Comparison of ENCODE assay signal across 7 cellular contexts in the genomic region with DNA sequence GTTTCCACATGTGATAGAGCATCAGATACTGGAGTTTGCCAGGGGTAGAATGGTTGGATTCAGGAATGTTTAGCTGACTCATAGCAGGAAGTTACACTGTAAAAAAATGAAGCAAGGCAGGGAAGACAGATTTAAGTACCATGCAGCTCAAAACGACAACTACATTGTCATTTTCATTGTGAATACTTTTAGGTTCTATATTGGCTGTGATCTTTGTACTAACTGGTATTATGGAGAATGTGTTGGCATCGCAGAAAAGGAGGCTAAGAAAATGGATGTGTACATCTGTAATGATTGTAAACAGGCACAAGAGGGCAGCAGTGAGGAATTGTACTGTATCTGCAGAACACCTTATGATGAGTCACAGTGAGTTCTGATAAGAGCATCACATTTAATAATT. TPM values are rescaled to one million over a fixed set of nuclear protein-coding genes. Genes with fewer than 3 reads are reported as not detected.
A peak's percentile ranks its signal among the peaks of the same experiment; 100 is the strongest.
DNase-seq lines count a peak whose midpoint lies in the region; ATAC-seq and TF ChIP-seq lines count a peak whose summit lies in the region.
"Not testable (repeated sequence)": the region's sequence is repeated elsewhere in the genome, so short reads cannot be mapped to it uniquely, and the experiment has no call there.

No MANE protein-coding gene starts in this region.

- not testable (repeated sequence) for H3K4me3 ChIP-seq in right cardiac atrium (ENCODE audit: low read length); retinal pigment epithelial cell (ENCODE audit: low read length)

- not testable (repeated sequence) for H3K9me3 Mint-ChIP-seq in brain

- H3K27me3 ChIP-seq in right cardiac atrium (ENCODE audit: control insufficient read depth, insufficient read depth): not testable (repeated sequence)

- not testable (repeated sequence) for H3K36me3 Mint-ChIP-seq in brain

- in situ Hi-C loops in GM13976 (cut with MboI; ENCODE audit: low sequenced_read_pairs, unreplicated experiment): loop anchor here (25.0 kb wide), 1 partner anchor 140 kb away; no protein-coding TSS in a partner anchor

- peak; percentile 72 to 81 for ATAC-seq in right cardiac atrium

- 2% methylated on average over 2 of the region's 2 CpGs for WGBS in right cardiac atrium

- H3K27ac Mint-ChIP-seq in brain: peak overlapping the region in 3 of 5 experiments; percentile 26 to 32 (median 27)

- H3K4me3 Mint-ChIP-seq in brain: peak overlapping the region in 3 of 5 experiments; percentile 2 to 43 (median 15)

- TF ChIP-seq CTCF in GM13976 (IDR thresholded peaks at IDR 0.05; ENCODE audit: borderline replicate concordance, control extremely low read depth, extremely low read depth, insufficient read depth, missing control alignments) (peak; percentile 66), VCaP (conservative IDR thresholded peaks at IDR 0.05) (peak; percentile 70), brain (conservative IDR thresholded peaks at IDR 0.05) (peak; percentile 75 to 79), retinal pigment epithelial cell (conservative IDR thresholded peaks at IDR 0.05; ENCODE audit: low read depth, low read length) (peak; percentile 45)

- DNase-seq in GM13976 (ENCODE audit: low spot score); right cardiac atrium; retinal pigment epithelial cell (ENCODE audit: low read depth): not testable (repeated sequence)
- DNase-seq in HT1080 (ENCODE audit: low read depth) (peak; percentile 71), NCI-H748 (lab: John Stamatoyannopoulos, UW; ENCODE audit: unreplicated experiment) (peak; percentile 62)

- not testable (repeated sequence) for H3K27me3 Mint-ChIP-seq in brain

- not testable (repeated sequence) for H3K9me3 ChIP-seq in right cardiac atrium (ENCODE audit: control insufficient read depth, low read length)

- H3K4me1 Mint-ChIP-seq in brain: not testable (repeated sequence)

- H3K27ac ChIP-seq in VCaP; right cardiac atrium (ENCODE audit: low read length): not testable (repeated sequence)

- intact Hi-C loops in right cardiac atrium (cut with DNase I): not testable (repeated sequence)

- not testable (repeated sequence) for H3K4me1 ChIP-seq in right cardiac atrium (ENCODE audit: control insufficient read depth, insufficient read depth, low read length)

RNA-seq across cellular contexts. Expression of a gene that starts 8.2 kb away (rescaled TPM):
- total RNA-seq in HT1080 (2014; rRNA removed; shearing (Covaris generic)): 1.3 and 2.0 TPM in 2 replicates
- polyA plus RNA-seq in HT1080 (2015; cell fraction: cytosol; rRNA removed): 0.15 and 0.46 TPM in 2 replicates
- polyA plus RNA-seq in HT1080 (2015; cell fraction: nucleus; rRNA removed): 2.3 and 4.8 TPM in 2 replicates
- polyA plus RNA-seq in brain (ENCODE audit: insufficient read depth, low read depth, low replicate concordance) (2.7 TPM), right cardiac atrium (2.0 TPM)
- total RNA-seq in right cardiac atrium: 10 to 100 TPM in 1 of 4 donors, 1 to 10 TPM in 3; 4.6 to 11.2 (median 7.4) TPM
